7 cellular contexts compared by ENCODE assay signal in the genomic region with DNA sequence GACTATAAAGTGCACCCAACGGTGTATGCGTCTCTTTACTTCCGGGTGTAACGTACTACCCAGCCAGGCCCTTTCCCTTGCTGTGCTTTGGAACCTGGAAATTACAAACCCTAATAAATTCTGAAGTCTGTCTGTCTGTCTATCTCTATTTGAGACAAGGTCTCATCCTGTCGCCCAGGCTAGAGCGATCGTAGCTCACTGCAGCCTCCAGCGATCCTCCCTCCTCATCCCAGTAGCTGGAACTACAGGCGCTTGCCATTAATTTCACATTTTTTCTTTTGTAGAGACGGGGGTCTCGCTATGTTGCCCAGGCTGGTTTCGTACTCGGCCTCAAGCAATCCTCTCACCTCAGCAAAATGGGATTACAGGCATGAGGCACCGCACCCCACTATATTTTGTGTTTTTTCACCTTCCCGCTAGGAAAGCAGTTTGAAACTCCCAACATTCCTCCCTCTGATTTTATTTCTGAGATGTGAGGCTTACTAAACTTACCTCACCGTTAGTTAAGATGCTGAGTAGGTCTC. TPM values are rescaled to one million over a fixed set of nuclear protein-coding genes. Genes with fewer than 3 reads are reported as not detected.
DNase-seq lines count a peak whose midpoint lies in the region; ATAC-seq and TF ChIP-seq lines count a peak whose summit lies in the region.

No MANE protein-coding gene starts in this region.

- ATAC-seq in GM18870 (IDR thresholded peaks at IDR 0.05; ENCODE audit: unreplicated experiment) = peak; percentile 44
- ATAC-seq in HG02623 (IDR thresholded peaks at IDR 0.05; ENCODE audit: unreplicated experiment) = peak; percentile 35
- peak; percentile 40 for ATAC-seq in PC-3

- H3K9ac ChIP-seq in PC-3 (ENCODE audit: low read length) = peak overlapping the region; percentile 99

- H3K9me3 ChIP-seq in PC-3 (ENCODE audit: low read length) = no peaks in the 10 kb centered on the region
- H3K9me3 ChIP-seq in neuron (ENCODE audit: low read length) = no peaks in the 10 kb centered on the region

- peak overlapping the region; percentile 92 for H3K27ac ChIP-seq in PC-3 (ENCODE audit: low read length)

- H3K27me3 ChIP-seq in PC-3 (ENCODE audit: low read length) (no peaks in the 10 kb centered on the region), neuron (ENCODE audit: insufficient read depth, low read length) (no peaks in the 10 kb centered on the region)

- no peaks in the 10 kb centered on the region for H3K9me2 ChIP-seq in PC-3 (replicated peaks; ENCODE audit: low read length)

- H3K4me3 ChIP-seq in PC-3 (ENCODE audit: low read length) (peak overlapping the region; percentile 96), epithelial cell of proximal tubule (ENCODE audit: low read depth, low read length) (peak overlapping the region; percentile 98), neuron (ENCODE audit: low read length) (peak overlapping the region; percentile 76)

- H3K4me1 ChIP-seq in PC-3 (ENCODE audit: insufficient read depth, low read length) (peaks cover 23% of the 10 kb centered on the region), neuron (ENCODE audit: insufficient read depth, low read length) (peaks cover 14% of the 10 kb centered on the region)

- peaks cover 24% of the 10 kb centered on the region for H3K79me2 ChIP-seq in PC-3 (ENCODE audit: low read length)

- H3F3A ChIP-seq in PC-3 (ENCODE audit: low read length, unreplicated experiment) = no peaks in the 10 kb centered on the region

- POLR2A ChIA-PET in PC-3 (lab: Charles Lee; ENCODE audit: unreplicated experiment) = interaction anchor here (0.6 to 0.7 kb wide), 2 partner anchors 17 to 32 kb away, joined by 3 to 5 read pairs; no protein-coding TSS in a partner anchor

- H3K4me2 ChIP-seq in PC-3 (ENCODE audit: low read length) = peak overlapping the region; percentile 94

- H3K36me3 ChIP-seq in PC-3 (ENCODE audit: low read depth, low read length) (peaks cover 25% of the 10 kb centered on the region; the same call in 1 of the 2 replicates), neuron (ENCODE audit: insufficient read depth, low read length) (peaks cover 23% of the 10 kb centered on the region)

- peaks cover 5% of the 10 kb centered on the region; the same call in 1 of the 2 replicates for H4K20me1 ChIP-seq in PC-3 (ENCODE audit: low read length)

- peak overlapping the region; percentile 99 for H2AFZ ChIP-seq in PC-3 (ENCODE audit: low read length)
- peak overlapping the region; percentile 84 for H2AFZ ChIP-seq in neuron (ENCODE audit: low read depth, low read length)

- TF ChIP-seq CTCF in PC-3 (conservative IDR thresholded peaks at IDR 0.05; ENCODE audit: low read depth, low read length) (no peak), epithelial cell of proximal tubule (conservative IDR thresholded peaks at IDR 0.05; ENCODE audit: low read depth, low read length) (no peak)

- intact Hi-C loops in PC-3 (cut with micrococcal nuclease) = no loop called here

- CTCF ChIA-PET in PC-3 (lab: Charles Lee) = no interaction called here

- DNase-seq in PC-3 (no peak), epithelial cell of proximal tubule (ENCODE audit: low read depth) (no peak), NCI-H1105 treated with DMSO at 0.1 percent for 48 hours (lab: John Stamatoyannopoulos, UW) (no peak), cerebellar cortex (ENCODE audit: low spot score) (no peak)

- BruUV-seq in PC-3 (replicated peaks; lab: Mats Ljungman, UMichigan) = no TSS peak

RNA-seq across cellular contexts. Expression of a gene that starts 0.5 kb away (rescaled TPM):
- 23.8 and 34.0 TPM in 2 replicates for total RNA-seq in PC-3 (2014; rRNA removed)
- total RNA-seq in epithelial cell of proximal tubule = 19.7 and 24.1 TPM in 2 replicates

RNA-seq across cellular contexts. Expression of a gene that starts 31.3 kb away (rescaled TPM):
- total RNA-seq in PC-3 (2014; rRNA removed) (14.5 and 18.7 TPM in 2 replicates), epithelial cell of proximal tubule (15.3 and 16.9 TPM in 2 replicates)
